Comparison of ENCODE assay signal across 23 cellular contexts in the genomic region with DNA sequence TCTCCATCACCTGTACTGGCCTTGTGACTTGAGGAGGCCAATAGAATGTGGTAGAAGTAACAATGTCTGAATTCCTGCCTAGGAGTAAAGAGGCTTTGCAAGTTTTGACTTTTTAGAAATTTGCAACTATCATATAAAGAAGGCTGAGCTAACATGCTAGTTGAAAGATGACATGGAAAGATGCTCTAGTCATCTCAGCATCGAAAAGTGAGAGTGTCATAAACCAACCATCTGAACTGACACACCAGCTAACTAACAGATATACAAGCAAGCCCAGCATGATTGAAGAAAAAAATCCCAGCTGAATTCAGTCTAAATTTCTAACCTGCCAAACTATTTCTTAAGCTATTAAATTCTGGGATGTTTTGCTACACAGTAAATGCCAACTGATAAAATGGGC.
A peak's percentile ranks its signal among the peaks of the same experiment; 100 is the strongest.
DNase-seq lines count a peak whose midpoint lies in the region; ATAC-seq and TF ChIP-seq lines count a peak whose summit lies in the region.
"Had no signal": no experiment of that assay in that cellular context is flagged by ENCODE, and none has a peak within 500 bp of the region (broad histone marks: within the 10 kb centered on the region; RNA-seq: fewer than 3 reads in every experiment).

No MANE protein-coding gene starts in this region.

- intact Hi-C loops in left lung (cut with DNase I), result no loop called here

- H3K9me3 ChIP-seq in left lung, result no peaks in the 10 kb centered on the region
- H3K9me3 ChIP-seq: BE2C, BLaER1 had no signal

- peaks cover 16% of the 10 kb centered on the region for H3K4me1 Mint-ChIP-seq in stimulated activated naive CD8-positive, alpha-beta T cell treated with anti-CD3 and anti-CD28 coated beads, Interleukin-15, amount 100 ng/mL, for 72 hours
- H3K4me1 Mint-ChIP-seq in activated naive CD8-positive, alpha-beta T cell treated with anti-CD3 and anti-CD28 coated beads for 36 hours, result peaks cover 23% of the 10 kb centered on the region
- H3K4me1 Mint-ChIP-seq: CD14-positive monocyte; CD4-positive, alpha-beta memory T cell; CD4-positive, CD25-positive, alpha-beta regulatory T cell had no signal

- H3K36me3 ChIP-seq in left lung, result no peaks in the 10 kb centered on the region
- H3K36me3 ChIP-seq: BE2C, BLaER1 had no signal

- H3K9me3 Mint-ChIP-seq in stimulated activated naive CD8-positive, alpha-beta T cell treated with anti-CD3 and anti-CD28 coated beads, Interleukin-15, amount 100 ng/mL, for 72 hours, result no peaks in the 10 kb centered on the region
- H3K9me3 Mint-ChIP-seq in activated naive CD8-positive, alpha-beta T cell treated with anti-CD3 and anti-CD28 coated beads for 36 hours, result peaks cover 5% of the 10 kb centered on the region
- H3K9me3 Mint-ChIP-seq: CD4-positive, alpha-beta memory T cell; CD4-positive, CD25-positive, alpha-beta regulatory T cell; CD8-positive, alpha-beta memory T cell had no signal

- no peak overlapping the region for H3K4me3 Mint-ChIP-seq in stimulated activated naive CD8-positive, alpha-beta T cell treated with anti-CD3 and anti-CD28 coated beads, Interleukin-15, amount 100 ng/mL, for 72 hours
- H3K4me3 Mint-ChIP-seq in activated naive CD8-positive, alpha-beta T cell treated with anti-CD3 and anti-CD28 coated beads for 36 hours, result no peak overlapping the region
- H3K4me3 Mint-ChIP-seq: CD14-positive monocyte; CD4-positive, alpha-beta memory T cell; CD4-positive, CD25-positive, alpha-beta regulatory T cell; CD8-positive, alpha-beta memory T cell had no signal

- no peak overlapping the region for H3K27ac Mint-ChIP-seq in stimulated activated naive CD8-positive, alpha-beta T cell treated with anti-CD3 and anti-CD28 coated beads, Interleukin-15, amount 100 ng/mL, for 72 hours
- peak overlapping the region; percentile 40 for H3K27ac Mint-ChIP-seq in activated naive CD8-positive, alpha-beta T cell treated with anti-CD3 and anti-CD28 coated beads for 36 hours
- H3K27ac Mint-ChIP-seq: CD14-positive monocyte; CD4-positive, alpha-beta memory T cell; CD4-positive, CD25-positive, alpha-beta regulatory T cell; CD8-positive, alpha-beta memory T cell had no signal

- no peak overlapping the region for H3K4me3 ChIP-seq in left lung
- H3K4me3 ChIP-seq: BLaER1, GM12878 had no signal

- H3K36me3 Mint-ChIP-seq in activated naive CD8-positive, alpha-beta T cell treated with anti-CD3 and anti-CD28 coated beads for 36 hours, result peaks cover 17% of the 10 kb centered on the region
- H3K36me3 Mint-ChIP-seq: CD14-positive monocyte; CD4-positive, CD25-positive, alpha-beta regulatory T cell had no signal

- H3K27me3 ChIP-seq in left lung, result no peaks in the 10 kb centered on the region
- H3K27me3 ChIP-seq: BE2C, BLaER1 had no signal

- peak; percentile 60 for ATAC-seq in stimulated activated naive CD8-positive, alpha-beta T cell treated with anti-CD3 and anti-CD28 coated beads, Interleukin-15, amount 100 ng/mL, for 72 hours
- no peak for ATAC-seq in stimulated activated naive CD8-positive, alpha-beta T cell treated with anti-CD3 and anti-CD28 coated beads, Interleukin-15, Interleukin-2, amounts not matched to agents 100 U/mL and 50 U/mL, for 24 hours
- no peak for ATAC-seq in left lung
- ATAC-seq: GM12878 had no signal

- no peak overlapping the region for H3K27ac ChIP-seq in left lung
- H3K27ac ChIP-seq: BLaER1 had no signal

- no peak for TF ChIP-seq CTCF in left lung (IDR thresholded peaks at IDR 0.05)

- H3K27me3 Mint-ChIP-seq in stimulated activated naive CD8-positive, alpha-beta T cell treated with anti-CD3 and anti-CD28 coated beads, Interleukin-15, amount 100 ng/mL, for 72 hours, result no peaks in the 10 kb centered on the region
- no peaks in the 10 kb centered on the region for H3K27me3 Mint-ChIP-seq in activated naive CD8-positive, alpha-beta T cell treated with anti-CD3 and anti-CD28 coated beads for 36 hours
- H3K27me3 Mint-ChIP-seq: CD4-positive, alpha-beta memory T cell; CD8-positive, alpha-beta memory T cell had no signal

- no peak for DNase-seq in stimulated activated naive CD8-positive, alpha-beta T cell treated with anti-CD3 and anti-CD28 coated beads, Interleukin-15, amount 100 ng/mL, for 72 hours
- no peak for DNase-seq in stimulated activated naive CD8-positive, alpha-beta T cell treated with anti-CD3 and anti-CD28 coated beads, Interleukin-15, Interleukin-2, amounts not matched to agents 100 U/mL and 50 U/mL, for 24 hours
- no peak for DNase-seq in activated naive CD8-positive, alpha-beta T cell treated with anti-CD3 and anti-CD28 coated beads for 36 hours
- DNase-seq in iPS-NIHi7 (ENCODE audit: extremely low spot score), result no peak
- no peak for DNase-seq in left lung
- DNase-seq: 8988T; ACHN; BE2C; C1 segment of cervical spinal cord; CD4-positive, alpha-beta memory T cell; CD4-positive, CD25-positive, alpha-beta regulatory T cell; CD8-positive, alpha-beta memory T cell; COR-L47; DMS 273 treated with DMSO at 0.1 percent for 48 hours; DMS153; DMS53; DMS79; DND-41; EL; GDM1 had no signal

- no peaks in the 10 kb centered on the region for H3K4me1 ChIP-seq in left lung
- H3K4me1 ChIP-seq: BE2C, BLaER1 had no signal
